Comparison of ENCODE assay signal across 15 cellular contexts in the genomic region with DNA sequence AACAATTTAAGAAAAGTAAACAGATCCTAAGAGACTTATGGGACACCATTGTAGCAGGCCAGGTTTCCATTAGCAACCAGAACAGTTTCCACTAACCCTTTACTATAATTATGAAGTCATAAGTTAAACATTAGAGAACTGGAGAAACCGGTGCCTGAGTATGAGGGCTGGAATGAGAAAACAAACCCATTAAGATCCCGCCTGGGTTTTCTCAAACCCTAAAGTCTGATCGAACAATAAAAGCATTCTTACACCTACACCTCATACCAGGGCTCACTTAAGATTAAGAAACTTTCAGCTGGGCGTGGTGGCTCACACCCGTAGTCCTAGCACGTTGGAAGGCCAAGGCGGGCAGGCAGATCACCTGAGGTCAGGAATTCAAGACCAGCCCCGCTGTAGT. TPM values are rescaled to one million over a fixed set of nuclear protein-coding genes. Genes with fewer than 3 reads are reported as not detected.
DNase-seq lines count a peak whose midpoint lies in the region.
"Had no signal": no experiment of that assay in that cellular context is flagged by ENCODE, and none has a peak within 500 bp of the region (broad histone marks: within the 10 kb centered on the region; RNA-seq: fewer than 3 reads in every experiment).

No MANE protein-coding gene starts in this region.

- no peaks in the 10 kb centered on the region for H3K36me3 Mint-ChIP-seq in CD4-positive, alpha-beta memory T cell
- H3K36me3 Mint-ChIP-seq: neural progenitor cell had no signal

- peaks cover 2 to 3% of the 10 kb centered on the region in 2 donors for H3K27me3 Mint-ChIP-seq in CD4-positive, alpha-beta memory T cell

- POLR2A ChIA-PET in CD4-positive, alpha-beta memory T cell (lab: Charles Lee; ENCODE audit: partially characterized antibody), result no interaction called here

- WGBS in esophagus, 2 donors, result 48 to 58% methylated on average over 8 of the region's 8 CpGs

- H3K9me3 ChIP-seq in esophagus (ENCODE audit: control insufficient read depth in 2 of 2, insufficient read depth in 1 of 2, low read depth in 1 of 2, low read length in 1 of 2), result no peaks in the 10 kb centered on the region
- H3K9me3 ChIP-seq in CD4-positive, alpha-beta memory T cell (ENCODE audit: control insufficient read depth in 1 of 2, low read length in 2 of 2), result no peaks in the 10 kb centered on the region

- peaks cover 0 to 1% (median 0%) of the 10 kb centered on the region in 4 donors for H3K4me1 Mint-ChIP-seq in CD4-positive, alpha-beta memory T cell
- H3K4me1 Mint-ChIP-seq: neural progenitor cell had no signal

- no peaks in the 10 kb centered on the region for H3K27me3 ChIP-seq in esophagus (ENCODE audit: control insufficient read depth in 1 of 2, insufficient read depth in 2 of 2, low read length in 2 of 2)
- H3K27me3 ChIP-seq in CD4-positive, alpha-beta memory T cell (ENCODE audit: insufficient read depth, low read length), result no peaks in the 10 kb centered on the region

- intact Hi-C loops in CD4-positive, alpha-beta memory T cell (cut with micrococcal nuclease), result no loop called here

- no peak overlapping the region for H3K4me3 Mint-ChIP-seq in CD4-positive, alpha-beta memory T cell
- H3K4me3 Mint-ChIP-seq: neural progenitor cell had no signal

- DNase-seq in ACHN, result peak; percentile 89
- DNase-seq in NCI-H748 treated with DMSO at 0.1 percent for 48 hours (lab: John Stamatoyannopoulos, UW), result peak; percentile 5
- DNase-seq in mucosa of gallbladder (ENCODE audit: low spot score), result peak; percentile 74
- no peak for DNase-seq in activated T-cell treated with anti-CD3 and anti-CD28 coated beads for 4 hours
- DNase-seq in activated T-cell treated with anti-CD3 and anti-CD28 coated beads, Interleukin-2, amount 50 U/mL, for 48 hours, result no peak
- no peak for DNase-seq in SK-N-DZ (ENCODE audit: low spot score)
- no peak for DNase-seq in CD4-positive, alpha-beta memory T cell
- DNase-seq: activated CD4-positive, alpha-beta T cell treated with anti-CD3 and anti-CD28 coated beads, Interleukin-2, amount 50 U/mL, for 48 hours; glutamatergic neuron; left cardiac atrium; NCI-H1092 treated with DMSO at 0.1 percent for 48 hours; substantia nigra had no signal

- no peak overlapping the region for H3K4me3 ChIP-seq in esophagus (ENCODE audit: low read depth in 1 of 2, low read length in 2 of 2)
- no peak overlapping the region for H3K4me3 ChIP-seq in CD4-positive, alpha-beta memory T cell (ENCODE audit: low read length in 2 of 2)
- H3K4me3 ChIP-seq: neural progenitor cell had no signal

- peaks cover 0 to 8% (median 0%) of the 10 kb centered on the region in 8 donors for H3K9me3 Mint-ChIP-seq in CD4-positive, alpha-beta memory T cell

- CTCF ChIA-PET in CD4-positive, alpha-beta memory T cell (lab: Charles Lee; ENCODE audit: partially characterized antibody), result no interaction called here

- no peaks in the 10 kb centered on the region for H3K36me3 ChIP-seq in esophagus (ENCODE audit: control insufficient read depth in 2 of 2, insufficient read depth in 2 of 2, low read length in 1 of 2)
- H3K36me3 ChIP-seq in CD4-positive, alpha-beta memory T cell (ENCODE audit: insufficient read depth, low read length), result no peaks in the 10 kb centered on the region
- H3K36me3 ChIP-seq: neural progenitor cell had no signal

- H3K27ac Mint-ChIP-seq in CD4-positive, alpha-beta memory T cell, result no peak overlapping the region
- H3K27ac Mint-ChIP-seq: activated T-helper 2 cell treated with anti-CD3 and anti-CD28 coated beads, Interferon-gamma antibody, Interleukin-2, Interleukin-4, amounts not matched to agents 10 μg/mL and 5 μg/mL and 100 μg/mL, durations not matched to agents 14 hours and 24 hours and 36 hours; neural progenitor cell had no signal

- H3K4me1 ChIP-seq in esophagus (ENCODE audit: control insufficient read depth in 2 of 2, insufficient read depth in 2 of 2, low read length in 1 of 2), result no peaks in the 10 kb centered on the region
- no peaks in the 10 kb centered on the region for H3K4me1 ChIP-seq in CD4-positive, alpha-beta memory T cell (ENCODE audit: insufficient read depth, low read length)

- H3K27ac ChIP-seq in esophagus (ENCODE audit: low read depth in 2 of 2, low read length in 1 of 2), result peak overlapping the region; percentile 34 to 78
- no peak overlapping the region for H3K27ac ChIP-seq in CD4-positive, alpha-beta memory T cell (ENCODE audit: low read depth, low read length)
- H3K27ac ChIP-seq: neural progenitor cell had no signal

- in situ Hi-C loops in ACHN (cut with HindIII; ENCODE audit: low pct_ligation_motif_present, low pct_unique_long_range_greater_than_20kb, low sequenced_read_pairs), result no loop called here

RNA-seq across cellular contexts. Expression of a gene that starts 13.7 kb away (rescaled TPM):
- 10 to 100 TPM; 43.5 to 59.3 TPM for polyA plus RNA-seq in esophagus
- 84.5 TPM for total RNA-seq in mucosa of gallbladder
- 177 and 185 TPM in 2 replicates for polyA plus RNA-seq in SK-N-DZ (2014; cell fraction: cytosol; rRNA removed)
- 333 and 336 TPM in 2 replicates for polyA plus RNA-seq in SK-N-DZ (2014; cell fraction: nucleus; rRNA removed)
- 100 to 1,000 TPM; 129 to 131 TPM for total RNA-seq in CD4-positive, alpha-beta memory T cell
- 10 to 100 TPM; 33.3 to 60.5 TPM for polyA plus RNA-seq in CD4-positive, alpha-beta memory T cell

Comparison
In these comparisons a context has a peak if more than half of its experiments do, and no peak if none do; other contexts are left out.
1. DNase-seq: peak in ACHN (single experiment), NCI-H748 treated with DMSO at 0.1 percent for 48 hours (single experiment) and mucosa of gallbladder (single experiment); none in activated T-cell treated with anti-CD3 and anti-CD28 coated beads for 4 hours (single experiment), activated T-cell treated with anti-CD3 and anti-CD28 coated beads, Interleukin-2, amount 50 U/mL, for 48 hours (0 of 2), SK-N-DZ (single experiment) and CD4-positive, alpha-beta memory T cell (0 of 5).